Comparison of ENCODE assay signal across 1 cellular context in the genomic region with DNA sequence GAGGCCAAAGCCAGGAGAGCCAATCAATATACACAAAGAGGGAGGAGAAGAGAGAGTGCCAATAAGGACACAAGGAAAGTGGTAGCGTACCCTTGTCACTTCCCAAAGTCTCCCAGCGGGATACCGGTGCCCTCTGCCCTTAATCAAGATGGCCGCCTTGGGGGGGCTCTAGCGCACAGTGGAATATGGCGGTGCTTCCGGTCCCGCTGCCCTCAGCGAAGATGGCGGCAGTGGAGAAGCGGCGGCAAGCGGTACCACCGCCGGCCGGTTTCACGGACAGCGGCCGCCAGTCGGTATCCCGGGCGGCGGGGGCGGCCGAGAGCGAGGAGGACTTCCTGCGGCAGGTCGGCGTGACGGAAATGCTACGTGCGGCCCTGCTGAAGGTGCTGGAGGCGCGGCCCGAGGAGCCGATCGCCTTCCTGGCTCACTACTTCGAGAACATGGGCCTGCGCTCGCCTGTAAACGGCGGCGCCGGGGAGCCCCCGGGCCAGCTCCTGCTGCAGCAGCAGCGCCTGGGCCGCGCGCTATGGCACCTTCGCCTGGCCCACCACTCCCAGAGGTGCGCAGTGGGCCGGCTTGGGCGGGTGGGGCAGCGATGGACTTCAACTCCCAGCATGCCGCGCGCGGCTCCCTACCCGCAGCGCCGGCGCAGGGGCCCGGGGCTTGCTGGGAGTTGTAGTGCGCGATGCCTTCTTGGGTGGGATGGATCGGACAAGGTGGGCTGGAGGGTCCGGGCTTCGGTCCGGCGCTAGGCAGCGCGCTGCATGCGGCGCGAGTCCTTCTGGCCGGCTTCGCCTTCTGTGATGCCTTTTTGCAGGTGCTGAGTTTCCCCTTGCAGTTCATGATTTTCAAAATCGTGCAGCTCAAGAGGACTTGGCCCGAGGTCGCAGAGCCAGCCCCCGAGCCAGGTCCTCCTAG.
TF ChIP-seq lines count a peak whose summit lies in the region.

TSS of gene TPGS1 (plus strand) at position 212 of the 918 bp plus-strand sequence. CDS start at position 222, 10 bp downstream.

TF ChIP-seq in GM12878, 131 proteins besides CTCF, POLR2A, EP300 and RAD21 (continued from another document and continues in another):
- TF ChIP-seq PRDM15 (CRISPR knock-in tag; IDR thresholded peaks at IDR 0.05) (no peak), MLLT1 (IDR thresholded peaks at IDR 0.05) (peak; percentile 95), ZNF217 (IDR thresholded peaks at IDR 0.05) (no peak), NRF1 (conservative IDR thresholded peaks at IDR 0.05; ENCODE audit: low read depth, low read length) (peak; percentile 54), CHD1 (IDR thresholded peaks at IDR 0.05; ENCODE audit: low read depth, low read length) (no peak), SMARCA5 (IDR thresholded peaks at IDR 0.05) (no peak), HCFC1 (IDR thresholded peaks at IDR 0.05; ENCODE audit: low read length) (peak; percentile 96), RFX5 (IDR thresholded peaks at IDR 0.05; ENCODE audit: low read depth, low read length) (no peak), WRNIP1 (IDR thresholded peaks at IDR 0.05; ENCODE audit: borderline replicate concordance, low read depth, low read length) (no peak), E2F8 (IDR thresholded peaks at IDR 0.05; ENCODE audit: low read depth, partially characterized antibody) (peak; percentile 79), ELK1 (IDR thresholded peaks at IDR 0.05; ENCODE audit: low read depth, low read length) (peak; percentile 44; the same call in 1 of the 2 replicates), PBX3 (IDR thresholded peaks at IDR 0.05; ENCODE audit: insufficient replicate concordance, low read depth, low read length) (peak; percentile 2), BHLHE40 (IDR thresholded peaks at IDR 0.05; ENCODE audit: borderline replicate concordance in 1 of 2, low read depth in 2 of 2, low read length in 1 of 2) (peak in 1 of 2 experiments; percentile 30; a peak in 1 of 4 replicates), NR2F1 (conservative IDR thresholded peaks at IDR 0.05) (no peak), ZNF622 (IDR thresholded peaks at IDR 0.05) (no peak), NR2C1 (IDR thresholded peaks at IDR 0.05) (peak; percentile 95), SPI1 (IDR thresholded peaks at IDR 0.05; ENCODE audit: borderline replicate concordance, insufficient read depth, low read depth, low read length) (no peak), EZH2 (IDR thresholded peaks at IDR 0.05; ENCODE audit: borderline replicate concordance, control insufficient read depth, low read depth, low read length) (no peak), USF1 (IDR thresholded peaks at IDR 0.05; ENCODE audit: borderline replicate concordance, extremely low read length, insufficient read depth, low read depth, low read length) (no peak), NKRF (conservative IDR thresholded peaks at IDR 0.05) (peak; percentile 86), CBX5 (IDR thresholded peaks at IDR 0.05; ENCODE audit: low read depth) (no peak), SREBF1 (IDR thresholded peaks at IDR 0.05; ENCODE audit: low read length) (peak; percentile 68), MYC (IDR thresholded peaks at IDR 0.05; ENCODE audit: insufficient read depth, insufficient read length, insufficient replicate concordance, low read length, severe bottlenecking) (no peak), YY1 (IDR thresholded peaks at IDR 0.05; ENCODE audit: low read depth, low read length) (peak; percentile 100), NFYA (IDR thresholded peaks at IDR 0.05; ENCODE audit: borderline replicate concordance, low read depth, low read length) (no peak), IKZF2 (IDR thresholded peaks at IDR 0.05) (peak in 1 of 2 experiments; percentile 72; a peak in 2 of 4 replicates)
- TF ChIP-seq, protein P1, sequence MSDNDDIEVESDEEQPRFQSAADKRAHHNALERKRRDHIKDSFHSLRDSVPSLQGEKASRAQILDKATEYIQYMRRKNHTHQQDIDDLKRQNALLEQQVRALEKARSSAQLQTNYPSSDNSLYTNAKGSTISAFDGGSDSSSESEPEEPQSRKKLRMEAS (IDR thresholded peaks at IDR 0.05; ENCODE audit: low read depth, low read length) = no peak
- TF ChIP-seq, protein P2, sequence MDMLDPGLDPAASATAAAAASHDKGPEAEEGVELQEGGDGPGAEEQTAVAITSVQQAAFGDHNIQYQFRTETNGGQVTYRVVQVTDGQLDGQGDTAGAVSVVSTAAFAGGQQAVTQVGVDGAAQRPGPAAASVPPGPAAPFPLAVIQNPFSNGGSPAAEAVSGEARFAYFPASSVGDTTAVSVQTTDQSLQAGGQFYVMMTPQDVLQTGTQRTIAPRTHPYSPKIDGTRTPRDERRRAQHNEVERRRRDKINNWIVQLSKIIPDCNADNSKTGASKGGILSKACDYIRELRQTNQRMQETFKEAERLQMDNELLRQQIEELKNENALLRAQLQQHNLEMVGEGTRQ (IDR thresholded peaks at IDR 0.05; ENCODE audit: borderline replicate concordance, low read depth, low read length) = no peak
- TF ChIP-seq, protein P3, sequence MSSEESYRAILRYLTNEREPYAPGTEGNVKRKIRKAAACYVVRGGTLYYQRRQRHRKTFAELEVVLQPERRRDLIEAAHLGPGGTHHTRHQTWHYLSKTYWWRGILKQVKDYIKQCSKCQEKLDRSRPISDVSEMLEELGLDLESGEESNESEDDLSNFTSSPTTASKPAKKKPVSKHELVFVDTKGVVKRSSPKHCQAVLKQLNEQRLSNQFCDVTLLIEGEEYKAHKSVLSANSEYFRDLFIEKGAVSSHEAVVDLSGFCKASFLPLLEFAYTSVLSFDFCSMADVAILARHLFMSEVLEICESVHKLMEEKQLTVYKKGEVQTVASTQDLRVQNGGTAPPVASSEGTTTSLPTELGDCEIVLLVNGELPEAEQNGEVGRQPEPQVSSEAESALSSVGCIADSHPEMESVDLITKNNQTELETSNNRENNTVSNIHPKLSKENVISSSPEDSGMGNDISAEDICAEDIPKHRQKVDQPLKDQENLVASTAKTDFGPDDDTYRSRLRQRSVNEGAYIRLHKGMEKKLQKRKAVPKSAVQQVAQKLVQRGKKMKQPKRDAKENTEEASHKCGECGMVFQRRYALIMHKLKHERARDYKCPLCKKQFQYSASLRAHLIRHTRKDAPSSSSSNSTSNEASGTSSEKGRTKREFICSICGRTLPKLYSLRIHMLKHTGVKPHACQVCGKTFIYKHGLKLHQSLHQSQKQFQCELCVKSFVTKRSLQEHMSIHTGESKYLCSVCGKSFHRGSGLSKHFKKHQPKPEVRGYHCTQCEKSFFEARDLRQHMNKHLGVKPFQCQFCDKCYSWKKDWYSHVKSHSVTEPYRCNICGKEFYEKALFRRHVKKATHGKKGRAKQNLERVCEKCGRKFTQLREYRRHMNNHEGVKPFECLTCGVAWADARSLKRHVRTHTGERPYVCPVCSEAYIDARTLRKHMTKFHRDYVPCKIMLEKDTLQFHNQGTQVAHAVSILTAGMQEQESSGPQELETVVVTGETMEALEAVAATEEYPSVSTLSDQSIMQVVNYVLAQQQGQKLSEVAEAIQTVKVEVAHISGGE (CRISPR knock-in tag; IDR thresholded peaks at IDR 0.05) = peak; percentile 2; the same call in 1 of the 2 replicates
